Comparison of ENCODE assay signal across 17 cellular contexts in genomic region chr12:101772019-101772774, GRCh38. TPM values are rescaled to one million over a fixed set of nuclear protein-coding genes. Genes with fewer than 3 reads are reported as not detected.
DNase-seq lines count a peak whose midpoint lies in the region; TF ChIP-seq lines count a peak whose summit lies in the region.
"Had no signal": no experiment of that assay in that cellular context is flagged by ENCODE, and none has a peak within 500 bp of the region (broad histone marks: within the 10 kb centered on the region; RNA-seq: fewer than 3 reads in every experiment).

No MANE protein-coding gene starts in this region.

- TF ChIP-seq CTCF in fibroblast of villous mesenchyme (IDR thresholded peaks at IDR 0.05; ENCODE audit: insufficient read depth, low read depth, low read length): no peak

- peak overlapping the region; percentile 11 for H3K4me3 ChIP-seq in Jurkat, Clone E6-1 (ENCODE audit: low read length)
- no peak overlapping the region; the same call in 1 of the 2 replicates for H3K4me3 ChIP-seq in SK-N-MC
- H3K4me3 ChIP-seq in fibroblast of villous mesenchyme (ENCODE audit: low read depth, low read length): no peak overlapping the region
- H3K4me3 ChIP-seq: gastroesophageal sphincter had no signal

- H3K9me3 ChIP-seq in SK-N-MC (ENCODE audit: low read depth, low read length): no peaks in the 10 kb centered on the region
- H3K9me3 ChIP-seq: gastroesophageal sphincter had no signal

- DNase-seq in Ammon's horn (ENCODE audit: low spot score) (peak; percentile 32), SK-N-MC (ENCODE audit: low read depth, low spot score) (no peak), fibroblast of villous mesenchyme (ENCODE audit: low read depth) (peak; percentile 20), NCI-H1105 (lab: John Stamatoyannopoulos, UW) (no peak), HuH-7.5 (ENCODE audit: low spot score) (no peak), GOT3 (lab: John Stamatoyannopoulos, UW) (no peak), cerebellar nuclear complex (lab: John Stamatoyannopoulos, UW) (no peak)
- peak; percentile 64 for DNase-seq in Jurkat, Clone E6-1 (ENCODE audit: low read depth, low spot score)
- DNase-seq: activated T-cell treated with anti-CD3 and anti-CD28 coated beads, Interleukin-2, amount 50 U/mL, for 1 hour; effector memory CD8-positive, alpha-beta T cell; EL; NCI-H1417; NCI-H226 had no signal

- peak overlapping the region; percentile 38; the same call in 1 of the 2 replicates for H3K27ac ChIP-seq in SK-N-MC
- H3K27ac ChIP-seq: gastroesophageal sphincter had no signal

- no peaks in the 10 kb centered on the region for H3K36me3 ChIP-seq in SK-N-MC (ENCODE audit: insufficient read depth, low read length)

- no peak overlapping the region for H3K9ac ChIP-seq in SK-N-MC (ENCODE audit: insufficient read length)

RNA-seq across cellular contexts. Expression of gene SYCP3, which starts 32.9 kb away (rescaled TPM):
- not detected for polyA plus RNA-seq in Jurkat, Clone E6-1 (2012; ENCODE audit: insufficient read depth, insufficient read length)
- total RNA-seq in fibroblast of villous mesenchyme: under 0.01 and 0.32 TPM in 2 replicates
- total RNA-seq: H4, progenitor cell of endocrine pancreas, RPMI7951 had no signal

RNA-seq across cellular contexts. Expression of gene GNPTAB, which starts 58.6 kb away (rescaled TPM):
- 22.3 TPM for polyA plus RNA-seq in Jurkat, Clone E6-1 (2012; ENCODE audit: insufficient read depth, insufficient read length)
- total RNA-seq in fibroblast of villous mesenchyme: 39.3 and 86.8 TPM in 2 replicates

Comparison
In these comparisons a context has a peak if more than half of its experiments do, and no peak if none do; other contexts are left out.
1. DNase-seq: peak in Ammon's horn (single experiment), Jurkat, Clone E6-1 (single experiment) and fibroblast of villous mesenchyme (single experiment); none in SK-N-MC (single experiment), NCI-H1105 (single experiment), HuH-7.5 (single experiment), GOT3 (single experiment) and cerebellar nuclear complex (0 of 2).